In genomic region chr3:141508067-141508436, GRCh38 we compare ENCODE assay signal across 22 cellular contexts.
"Had no signal": no experiment of that assay in that cellular context is flagged by ENCODE, and none has a peak within 500 bp of the region (broad histone marks: within the 10 kb centered on the region; RNA-seq: fewer than 3 reads in every experiment).

No MANE protein-coding gene starts in this region.

- DNase-seq: activated CD4-positive, alpha-beta T cell treated with anti-CD3 and anti-CD28 coated beads for 4 hours; activated CD8-positive, alpha-beta memory T cell treated with anti-CD3 and anti-CD28 coated beads for 24 hours; activated CD8-positive, alpha-beta memory T cell treated with anti-CD3 and anti-CD28 coated beads, Interleukin-2, amount 50 U/mL, for 48 hours; activated naive CD4-positive, alpha-beta T cell treated with Interleukin-2 at 50 U/mL for 16 hours; amygdala; dorsolateral prefrontal cortex; endodermal cell; foreskin keratinocyte; hypothalamus; lower lobe of right lung; stimulated activated CD4-positive, alpha-beta T cell treated with anti-CD3 and anti-CD28 coated beads, Interleukin-12 subunit alpha, Interleukin-12 subunit beta, amount 100 ng/mL, for 4 hours; stimulated activated CD4-positive, alpha-beta T cell treated with anti-CD3 and anti-CD28 coated beads, Interleukin-2, amount 100 ng/mL, for 24 hours; stimulated activated naive CD4-positive, alpha-beta T cell treated with Interleukin-2 at 50 U/mL for 16 hours; transverse colon; uterus had no signal

- H3K9me3 Mint-ChIP-seq: endodermal cell, neural progenitor cell, WTC11 had no signal

- H3K36me3 ChIP-seq: cardiac muscle cell, neural progenitor cell, prostate gland, right atrium auricular region, uterus had no signal

- H3K4me1 Mint-ChIP-seq: endodermal cell, neural progenitor cell had no signal

- H3K4me3 Mint-ChIP-seq: endodermal cell, neural progenitor cell, WTC11 had no signal

- H3K27ac ChIP-seq: cardiac muscle cell, dorsolateral prefrontal cortex, epithelial cell of prostate, foreskin keratinocyte, lower lobe of right lung, neural progenitor cell, prostate gland, right atrium auricular region, SK-N-MC, transverse colon, uterus had no signal

- ATAC-seq: foreskin keratinocyte, lower lobe of right lung had no signal

- H3K36me3 Mint-ChIP-seq: WTC11 had no signal

- H3K4me1 ChIP-seq: lower lobe of right lung, neural progenitor cell, prostate gland, right atrium auricular region, transverse colon, uterus had no signal

- H3K9me3 ChIP-seq: lower lobe of right lung, prostate gland, right atrium auricular region, transverse colon, uterus had no signal

- H3K27me3 ChIP-seq: cardiac muscle cell, dorsolateral prefrontal cortex, foreskin keratinocyte, neural progenitor cell, right atrium auricular region, transverse colon, uterus had no signal

- H3K4me3 ChIP-seq: cardiac muscle cell, dorsolateral prefrontal cortex, lower lobe of right lung, neural progenitor cell, prostate gland, right atrium auricular region, SK-N-MC, transverse colon, uterus had no signal

- H3K27ac Mint-ChIP-seq: endodermal cell, neural progenitor cell had no signal
